1 cellular context compared by ENCODE assay signal in the genomic region with DNA sequence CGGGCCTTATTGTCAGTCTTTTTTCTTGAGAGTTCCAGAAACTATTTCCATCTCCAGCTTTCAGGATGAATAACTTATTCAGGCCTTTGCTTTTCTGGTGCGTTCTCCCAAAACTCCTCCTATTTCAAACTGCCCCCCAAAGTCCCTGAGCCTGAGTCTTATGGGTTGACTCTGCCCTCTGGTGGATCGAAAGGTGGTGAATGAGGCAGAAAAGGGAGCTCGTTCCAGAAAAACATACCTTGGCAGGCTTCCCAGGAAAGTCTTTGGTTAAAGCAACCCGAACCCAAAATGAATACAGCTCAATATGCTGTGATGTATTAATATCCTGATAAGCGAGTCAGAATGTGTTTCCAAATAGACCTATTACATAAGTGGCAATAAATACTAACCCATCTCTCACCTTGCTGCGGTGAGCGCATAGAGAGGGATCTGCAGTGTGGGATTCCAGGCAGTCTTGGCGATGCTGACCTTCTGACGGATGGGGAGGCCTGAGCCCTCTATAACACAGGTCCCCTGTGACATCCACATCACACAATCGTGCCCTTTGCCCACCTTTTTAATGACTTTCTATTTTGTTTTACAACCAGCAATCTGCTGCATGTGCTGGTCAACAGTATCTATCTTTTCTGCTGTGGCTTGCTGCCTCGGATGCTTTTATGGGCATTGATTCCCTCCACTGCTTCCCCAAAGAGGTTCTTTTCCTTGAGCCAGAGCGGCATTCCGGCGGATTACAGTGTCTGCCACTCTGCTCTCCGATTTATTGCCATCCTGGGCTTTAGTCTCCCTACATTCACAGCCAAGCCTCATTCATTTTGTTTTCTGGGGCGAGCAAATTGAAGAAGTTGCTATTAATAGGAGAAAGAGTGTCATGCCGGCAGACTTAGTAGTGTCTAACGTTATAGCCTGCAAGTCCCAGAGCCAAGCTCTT.
TF ChIP-seq lines count a peak whose summit lies in the region.

No MANE protein-coding gene starts in this region.

TF ChIP-seq in IMR-90, 13 proteins besides CTCF, POLR2A, EP300 and RAD21 (continued from another document):
- no peak for TF ChIP-seq USF2 (IDR thresholded peaks at IDR 0.05; ENCODE audit: low read depth, low read length)
- TF ChIP-seq RCOR1 (IDR thresholded peaks at IDR 0.05; ENCODE audit: insufficient replicate concordance, low read length) = no peak
- no peak for TF ChIP-seq NFE2L2 (IDR thresholded peaks at IDR 0.05; ENCODE audit: low read depth, low read length)
- no peak for TF ChIP-seq RFX5 (IDR thresholded peaks at IDR 0.05; ENCODE audit: low read depth, low read length)
- TF ChIP-seq, protein P1, sequence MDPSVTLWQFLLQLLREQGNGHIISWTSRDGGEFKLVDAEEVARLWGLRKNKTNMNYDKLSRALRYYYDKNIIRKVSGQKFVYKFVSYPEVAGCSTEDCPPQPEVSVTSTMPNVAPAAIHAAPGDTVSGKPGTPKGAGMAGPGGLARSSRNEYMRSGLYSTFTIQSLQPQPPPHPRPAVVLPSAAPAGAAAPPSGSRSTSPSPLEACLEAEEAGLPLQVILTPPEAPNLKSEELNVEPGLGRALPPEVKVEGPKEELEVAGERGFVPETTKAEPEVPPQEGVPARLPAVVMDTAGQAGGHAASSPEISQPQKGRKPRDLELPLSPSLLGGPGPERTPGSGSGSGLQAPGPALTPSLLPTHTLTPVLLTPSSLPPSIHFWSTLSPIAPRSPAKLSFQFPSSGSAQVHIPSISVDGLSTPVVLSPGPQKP (IDR thresholded peaks at IDR 0.05; ENCODE audit: borderline replicate concordance, low read depth, low read length) = no peak
